13 cellular contexts compared by ENCODE assay signal in the genomic region with DNA sequence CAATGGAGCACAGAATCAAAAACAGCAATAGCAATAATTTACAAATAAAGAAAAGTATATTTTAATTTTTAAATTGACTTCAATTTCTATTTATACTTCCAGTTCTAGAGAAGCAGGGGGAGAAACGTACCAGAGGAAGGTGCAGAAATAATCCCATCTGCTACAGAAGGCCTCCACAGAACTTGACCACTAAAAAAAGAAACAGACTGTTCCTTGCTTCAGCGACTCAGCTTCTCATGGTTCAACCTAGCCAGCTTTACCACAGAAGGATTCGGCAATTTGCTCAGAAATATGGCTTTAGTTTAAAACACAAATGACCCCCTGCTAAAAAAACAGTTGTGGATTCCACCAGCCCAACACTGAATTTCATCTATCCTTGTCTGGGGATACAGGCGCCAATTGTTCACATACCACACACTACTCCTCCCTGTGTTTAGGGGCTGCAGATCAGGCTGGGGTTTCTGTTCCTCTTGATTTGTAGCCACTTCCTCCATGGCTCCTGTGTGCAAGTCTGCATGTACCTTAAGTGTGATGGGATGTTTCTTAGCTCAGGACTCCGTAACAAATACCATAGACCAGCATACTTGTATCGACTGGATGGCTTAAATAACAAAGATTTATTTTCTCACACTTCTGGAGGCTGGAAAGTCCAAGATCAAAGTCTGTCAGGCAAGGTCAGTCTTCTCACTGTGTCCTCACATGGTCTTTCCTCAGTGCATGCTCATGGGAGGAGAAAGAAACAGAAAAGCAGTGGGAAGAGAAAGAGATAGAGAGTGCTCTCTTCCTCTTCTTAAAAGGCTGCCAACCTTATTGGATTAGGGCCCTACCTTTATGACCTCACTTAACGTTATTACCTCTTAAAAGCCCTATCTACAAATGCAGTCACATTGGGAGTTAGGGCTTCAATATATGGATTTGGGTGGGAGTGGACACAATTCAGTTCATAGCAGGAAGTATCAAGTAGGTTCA.
DNase-seq lines count a peak whose midpoint lies in the region; ATAC-seq and TF ChIP-seq lines count a peak whose summit lies in the region.
"Had no signal": no experiment of that assay in that cellular context is flagged by ENCODE, and none has a peak within 500 bp of the region (broad histone marks: within the 10 kb centered on the region; RNA-seq: fewer than 3 reads in every experiment).

No MANE protein-coding gene starts in this region.

- H3K4me3 ChIP-seq in BLaER1 treated with 17β-estradiol and CSF1 and Interleukin-3, amounts not matched to agents 10 nM and 100 nM: peak overlapping the region in 2 of 10 experiments; percentile 1 to 35; a peak in 4 of 20 replicates
- H3K4me3 ChIP-seq in Karpas-422 (ENCODE audit: low read length): no peak overlapping the region
- no peak overlapping the region for H3K4me3 ChIP-seq in effector memory CD4-positive, alpha-beta T cell (ENCODE audit: insufficient read depth, low read depth, low read length, poor library complexity, severe bottlenecking)
- H3K4me3 ChIP-seq: heart left ventricle, tibial artery had no signal

- peak overlapping the region; percentile 23 to 75 (median 63) for H3K4me2 ChIP-seq in BLaER1 treated with 17β-estradiol and CSF1 and Interleukin-3, amounts not matched to agents 10 nM and 100 nM
- H3K4me2 ChIP-seq in Karpas-422 (ENCODE audit: low read depth, low read length, poor library complexity, severe bottlenecking): no peak overlapping the region

- H3K27me3 Mint-ChIP-seq in WTC11 (ENCODE audit: low read depth): peaks cover 3% of the 10 kb centered on the region; the same call in 1 of the 2 replicates
- H3K27me3 Mint-ChIP-seq in activated CD8-positive, alpha-beta T cell treated with anti-CD3 and anti-CD28 coated beads for 36 hours: no peaks in the 10 kb centered on the region

- peak; percentile 65 for DNase-seq in Karpas-422
- DNase-seq in WTC11 (ENCODE audit: low spot score): no peak
- DNase-seq in posterior vena cava (ENCODE audit: low spot score): no peak
- no peak for DNase-seq in activated CD8-positive, alpha-beta T cell treated with anti-CD3 and anti-CD28 coated beads for 36 hours
- no peak for DNase-seq in effector memory CD4-positive, alpha-beta T cell
- DNase-seq: heart left ventricle; NCI-H1417 treated with DMSO at 0.1 percent for 48 hours; stimulated activated CD4-positive, alpha-beta T cell treated with anti-CD3 and anti-CD28 coated beads, Interleukin-2, amount 100 ng/mL, for 48 hours; tibial artery had no signal

- no peaks in the 10 kb centered on the region for H3K79me2 ChIP-seq in Karpas-422 (ENCODE audit: low read length)

- no peak for TF ChIP-seq CTCF in WTC11 (IDR thresholded peaks at IDR 0.05)
- no peak for TF ChIP-seq CTCF in activated CD8-positive, alpha-beta T cell treated with anti-CD3 and anti-CD28 coated beads for 36 hours (IDR thresholded peaks at IDR 0.05)

- H3K36me3 Mint-ChIP-seq in WTC11: no peaks in the 10 kb centered on the region
- H3K36me3 Mint-ChIP-seq in activated CD8-positive, alpha-beta T cell treated with anti-CD3 and anti-CD28 coated beads for 36 hours (ENCODE audit: low read depth): no peaks in the 10 kb centered on the region

- H3K9me3 ChIP-seq in BLaER1 treated with 17β-estradiol and CSF1 and Interleukin-3, amounts not matched to agents 10 nM and 100 nM (replicated peaks in 1 of 11): peaks cover 0 to 27% (median 6%) of the 10 kb centered on the region in 11 experiments; a peak in 7 of 22 replicates
- H3K9me3 ChIP-seq in Karpas-422 (ENCODE audit: low read length): no peaks in the 10 kb centered on the region
- no peaks in the 10 kb centered on the region for H3K9me3 ChIP-seq in effector memory CD4-positive, alpha-beta T cell (ENCODE audit: control insufficient read depth, low read length)
- H3K9me3 ChIP-seq: heart left ventricle, tibial artery had no signal

- no peaks in the 10 kb centered on the region; a peak in 1 of 22 replicates for H4K20me1 ChIP-seq in BLaER1 treated with 17β-estradiol and CSF1 and Interleukin-3, amounts not matched to agents 10 nM and 100 nM
- H4K20me1 ChIP-seq in Karpas-422 (ENCODE audit: insufficient read depth, low read depth, low read length): no peaks in the 10 kb centered on the region

- no peak overlapping the region for H2AFZ ChIP-seq in Karpas-422 (ENCODE audit: low read length)

- H3K27ac Mint-ChIP-seq in WTC11: no peak overlapping the region
- H3K27ac Mint-ChIP-seq in activated CD8-positive, alpha-beta T cell treated with anti-CD3 and anti-CD28 coated beads for 36 hours: no peak overlapping the region

- CTCF ChIA-PET in WTC11 (lab: Charles Lee): no interaction called here
- CTCF ChIA-PET in activated CD8-positive, alpha-beta T cell treated with anti-CD3 and anti-CD28 coated beads for 36 hours (lab: Charles Lee): no interaction called here

- no peak overlapping the region for H3K4me3 Mint-ChIP-seq in WTC11
- no peak overlapping the region for H3K4me3 Mint-ChIP-seq in activated CD8-positive, alpha-beta T cell treated with anti-CD3 and anti-CD28 coated beads for 36 hours

- ATAC-seq in GM19324 (IDR thresholded peaks at IDR 0.05; ENCODE audit: low FRiP score, unreplicated experiment) (peak; percentile 79), HG02870 (IDR thresholded peaks at IDR 0.05; ENCODE audit: unreplicated experiment) (peak; percentile 85), WTC11 (no peak)
- ATAC-seq in activated CD8-positive, alpha-beta T cell treated with anti-CD3 and anti-CD28 coated beads for 36 hours: no peak
- ATAC-seq: heart left ventricle, Right ventricle myocardium inferior had no signal

- peaks cover 24 to 45% (median 33%) of the 10 kb centered on the region in 10 experiments for H3K4me1 ChIP-seq in BLaER1 treated with 17β-estradiol and CSF1 and Interleukin-3, amounts not matched to agents 10 nM and 100 nM
- H3K4me1 ChIP-seq in Karpas-422 (ENCODE audit: low read length): peaks cover 10% of the 10 kb centered on the region
- H3K4me1 ChIP-seq in effector memory CD4-positive, alpha-beta T cell (ENCODE audit: control insufficient read depth, insufficient read depth, low read length, poor library complexity, severe bottlenecking): no peaks in the 10 kb centered on the region
- H3K4me1 ChIP-seq: tibial artery had no signal

- H3K9me2 ChIP-seq in Karpas-422 (replicated peaks; ENCODE audit: insufficient read depth, low read length): no peaks in the 10 kb centered on the region

- H3K27me3 ChIP-seq in BLaER1 treated with 17β-estradiol and CSF1 and Interleukin-3, amounts not matched to agents 10 nM and 100 nM: peaks cover 57 to 98% (median 95%) of the 10 kb centered on the region in 11 experiments
- H3K27me3 ChIP-seq in Karpas-422 (ENCODE audit: low read length): no peaks in the 10 kb centered on the region
- no peaks in the 10 kb centered on the region for H3K27me3 ChIP-seq in effector memory CD4-positive, alpha-beta T cell (replicated peaks; ENCODE audit: control insufficient read depth, insufficient read depth, low read length, poor library complexity, severe bottlenecking)
- H3K27me3 ChIP-seq: tibial artery had no signal

- intact Hi-C loops in posterior vena cava (cut with DNase I): no loop called here
- intact Hi-C loops in activated CD8-positive, alpha-beta T cell treated with anti-CD3 and anti-CD28 coated beads for 36 hours (cut with micrococcal nuclease): no loop called here

- peak overlapping the region in 2 of 11 experiments; percentile 29; a peak in 1 of 22 replicates for H3K9ac ChIP-seq in BLaER1 treated with 17β-estradiol and CSF1 and Interleukin-3, amounts not matched to agents 10 nM and 100 nM
- H3K9ac ChIP-seq in Karpas-422 (ENCODE audit: low read length): no peak overlapping the region

- no peaks in the 10 kb centered on the region for H3K4me1 Mint-ChIP-seq in WTC11
- no peaks in the 10 kb centered on the region for H3K4me1 Mint-ChIP-seq in activated CD8-positive, alpha-beta T cell treated with anti-CD3 and anti-CD28 coated beads for 36 hours (ENCODE audit: low read depth)

- H3K27ac ChIP-seq in BLaER1 treated with 17β-estradiol and CSF1 and Interleukin-3, amounts not matched to agents 10 nM and 100 nM: peak overlapping the region in 4 of 11 experiments; percentile 0 to 34 (median 8); a peak in 1 of 22 replicates
- no peak overlapping the region for H3K27ac ChIP-seq in Karpas-422 (ENCODE audit: low read length)
- H3K27ac ChIP-seq in effector memory CD4-positive, alpha-beta T cell (ENCODE audit: insufficient read depth, low read length, poor library complexity, severe bottlenecking): no peak overlapping the region
- H3K27ac ChIP-seq: heart left ventricle, tibial artery had no signal

- H3K9me3 Mint-ChIP-seq in WTC11: no peaks in the 10 kb centered on the region
- no peaks in the 10 kb centered on the region for H3K9me3 Mint-ChIP-seq in activated CD8-positive, alpha-beta T cell treated with anti-CD3 and anti-CD28 coated beads for 36 hours

- no peaks in the 10 kb centered on the region for H3K36me3 ChIP-seq in BLaER1 treated with 17β-estradiol and CSF1 and Interleukin-3, amounts not matched to agents 10 nM and 100 nM
- H3K36me3 ChIP-seq in Karpas-422 (ENCODE audit: insufficient read depth, low read length): no peaks in the 10 kb centered on the region
- H3K36me3 ChIP-seq in effector memory CD4-positive, alpha-beta T cell (ENCODE audit: control insufficient read depth, insufficient read depth, low read length): no peaks in the 10 kb centered on the region
- H3K36me3 ChIP-seq: heart left ventricle, tibial artery had no signal

- POLR2A ChIA-PET in WTC11 (lab: Charles Lee): no interaction called here
- POLR2A ChIA-PET in activated CD8-positive, alpha-beta T cell treated with anti-CD3 and anti-CD28 coated beads for 36 hours (lab: Charles Lee): no interaction called here

TF ChIP-seq in WTC11, 78 proteins besides CTCF, POLR2A, EP300 and RAD21 (continues in another document):
- TF ChIP-seq KAT7 (CRISPR knock-in tag; IDR thresholded peaks at IDR 0.05; ENCODE audit: borderline replicate concordance): no peak
- TF ChIP-seq SP1 (CRISPR knock-in tag; conservative IDR thresholded peaks at IDR 0.05): no peak
- no peak for TF ChIP-seq GTF2I (CRISPR knock-in tag; conservative IDR thresholded peaks at IDR 0.05)
- TF ChIP-seq, protein P1, sequence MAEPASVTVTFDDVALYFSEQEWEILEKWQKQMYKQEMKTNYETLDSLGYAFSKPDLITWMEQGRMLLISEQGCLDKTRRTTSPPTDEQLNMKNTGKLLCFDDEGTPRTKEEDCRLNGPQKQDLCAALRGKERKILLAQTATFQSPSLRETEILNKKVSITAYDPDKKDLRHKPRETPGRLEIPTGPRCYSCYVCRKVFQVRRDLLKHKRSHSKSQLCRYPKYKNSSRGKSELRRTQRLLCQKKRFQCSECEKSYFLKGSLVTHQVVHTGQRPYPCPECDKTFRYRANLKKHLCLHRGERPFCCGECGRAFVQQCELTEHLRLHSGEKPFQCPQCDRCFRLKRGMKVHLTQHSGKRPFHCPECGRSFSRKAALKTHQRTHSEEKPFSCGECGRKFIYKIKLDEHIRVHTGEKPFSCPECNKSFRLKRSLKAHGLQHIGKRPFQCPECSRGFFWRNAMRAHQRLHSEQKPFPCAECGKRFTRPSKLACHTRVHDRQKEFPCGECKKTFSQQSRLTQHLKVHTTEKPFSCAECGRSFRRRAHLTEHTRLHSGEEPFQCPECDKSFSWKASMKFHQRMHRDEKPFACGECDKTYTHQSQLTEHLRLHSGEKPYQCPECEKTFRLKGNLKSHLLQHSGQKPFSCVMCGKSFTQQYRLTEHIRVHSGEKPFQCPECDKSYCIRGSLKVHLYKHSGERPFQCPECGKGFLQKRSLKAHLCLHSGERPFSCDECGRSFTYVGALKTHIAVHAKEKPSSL (CRISPR knock-in tag; conservative IDR thresholded peaks at IDR 0.05): no peak

Comparison
In these comparisons a context has a peak if more than half of its experiments do, and no peak if none do; other contexts are left out.
1. ATAC-seq: peak in GM19324 (single experiment) and HG02870 (single experiment); none in WTC11 (single experiment) and activated CD8-positive, alpha-beta T cell treated with anti-CD3 and anti-CD28 coated beads for 36 hours (single experiment).